ENCODE assay signal across 2 cellular contexts in the genomic region with DNA sequence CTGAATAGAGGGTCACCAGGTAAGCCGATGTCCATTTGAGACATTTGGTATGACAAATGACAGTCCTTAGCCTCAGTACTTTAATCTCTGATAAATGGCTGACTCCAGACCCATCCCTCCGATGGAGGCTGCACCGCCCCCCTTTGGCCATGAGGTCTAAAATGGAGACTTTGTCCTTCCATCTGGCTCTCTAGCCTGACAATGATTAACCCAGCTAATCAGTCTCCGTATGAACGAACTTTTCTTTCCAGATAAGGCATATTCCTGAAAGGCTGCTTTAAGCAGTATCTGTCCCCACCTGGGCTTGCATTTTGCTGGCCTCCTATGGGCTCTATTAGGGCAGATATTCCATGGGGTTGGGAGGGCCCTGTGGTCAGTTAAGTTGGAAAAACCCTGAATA.
A peak's percentile ranks its signal among the peaks of the same experiment; 100 is the strongest.
TF ChIP-seq lines count a peak whose summit lies in the region.

No MANE protein-coding gene starts in this region.

TF ChIP-seq in K562, 482 proteins besides CTCF, POLR2A, EP300 and RAD21:
- TF ChIP-seq ETS2 (tag; IDR thresholded peaks at IDR 0.05; ENCODE audit: borderline replicate concordance, poor library complexity, severe bottlenecking) (no peak), ZBTB7A (IDR thresholded peaks at IDR 0.05; ENCODE audit: borderline replicate concordance, control insufficient read depth, low read depth, low read length) (no peak), YY1 (IDR thresholded peaks at IDR 0.05; ENCODE audit: borderline replicate concordance in 1 of 3, control insufficient read depth in 1 of 3, extremely low read depth in 1 of 3, insufficient read depth in 3 of 3, insufficient read length in 1 of 3, insufficient replicate concordance in 2 of 3, low read depth in 1 of 3, low read length in 2 of 3) (peak in 1 of 3 experiments; percentile 24), ZNF253 (CRISPR knock-in tag; conservative IDR thresholded peaks at IDR 0.05) (no peak)

TF ChIP-seq in GM12891, 5 proteins besides CTCF, POLR2A, EP300 and RAD21:
- TF ChIP-seq SPI1 (IDR thresholded peaks at IDR 0.05; ENCODE audit: low read depth, low read length) (no peak), POU2F2 (IDR thresholded peaks at IDR 0.05; ENCODE audit: low read depth, low read length) (no peak), POLR2AphosphoS5 (IDR thresholded peaks at IDR 0.05; ENCODE audit: low read depth, low read length) (no peak), PAX5 (IDR thresholded peaks at IDR 0.05; ENCODE audit: insufficient read depth, low read length, severe bottlenecking) (no peak), TAF1 (IDR thresholded peaks at IDR 0.05; ENCODE audit: low read depth, low read length) (no peak)
